Comparison of ENCODE assay signal across 12 cellular contexts in genomic region chr1:53408013-53408754, GRCh38. TPM values are rescaled to one million over a fixed set of nuclear protein-coding genes. Genes with fewer than 3 reads are reported as not detected.
A peak's percentile ranks its signal among the peaks of the same experiment; 100 is the strongest.
DNase-seq lines count a peak whose midpoint lies in the region; ATAC-seq and TF ChIP-seq lines count a peak whose summit lies in the region.
"Had no signal": no experiment of that assay in that cellular context is flagged by ENCODE, and none has a peak within 500 bp of the region (broad histone marks: within the 10 kb centered on the region; RNA-seq: fewer than 3 reads in every experiment).

No MANE protein-coding gene starts in this region.

- in situ Hi-C loops in transverse colon (cut with MboI; ENCODE audit: low pct_ligation_motif_present in 1 of 4, low pct_unique_long_range_greater_than_20kb in 1 of 4, low sequenced_read_pairs in 3 of 4), result no loop called here

- no peak overlapping the region for H3K27ac ChIP-seq in mesenchymal stem cell (ENCODE audit: low read length, poor library complexity, severe bottlenecking)
- H3K27ac ChIP-seq in transverse colon, result no peak overlapping the region
- H3K27ac ChIP-seq in ovary, result no peak overlapping the region
- H3K27ac ChIP-seq: thoracic aorta had no signal

- H3K18ac ChIP-seq in mesenchymal stem cell (ENCODE audit: low read depth in 1 of 2, low read length in 2 of 2), result no peak overlapping the region

- DNase-seq in A172 (ENCODE audit: low spot score) (peak; percentile 42), EH (ENCODE audit: low read depth) (peak; percentile 67), mesenchymal stem cell (peak; percentile 12), transverse colon (no peak), SK-N-DZ (ENCODE audit: low spot score) (no peak), ovary (no peak)
- peak; percentile 9 for DNase-seq in activated CD4-positive, alpha-beta memory T cell treated with anti-CD3 and anti-CD28 coated beads, Interleukin-2, amount 10 ng/mL, durations not matched to agents 7 days and 5 days
- DNase-seq: DMS79, NCI-H446 treated with DMSO at 0.1 percent for 48 hours had no signal

- H3K36me3 Mint-ChIP-seq in activated CD4-positive, alpha-beta memory T cell treated with anti-CD3 and anti-CD28 coated beads, Interleukin-2, amount 10 ng/mL, durations not matched to agents 7 days and 5 days (ENCODE audit: low read depth), result no peaks in the 10 kb centered on the region

- ATAC-seq in HG02970 (IDR thresholded peaks at IDR 0.05; ENCODE audit: low FRiP score, unreplicated experiment), result no peak
- ATAC-seq: left lobe of liver had no signal

- H4K8ac ChIP-seq in mesenchymal stem cell (ENCODE audit: low read length), result no peak overlapping the region

- TF ChIP-seq EP300 in transverse colon (IDR thresholded peaks at IDR 0.05; ENCODE audit: low read depth) (no peak), ovary (IDR thresholded peaks at IDR 0.05) (no peak)

- H3K79me1 ChIP-seq in mesenchymal stem cell (replicated peaks; ENCODE audit: low read length, poor library complexity, severe bottlenecking), result no peaks in the 10 kb centered on the region

- H2BK15ac ChIP-seq in mesenchymal stem cell (ENCODE audit: low read depth, poor library complexity, severe bottlenecking), result no peak overlapping the region

- peaks cover 18% of the 10 kb centered on the region for H3K4me1 ChIP-seq in mesenchymal stem cell (ENCODE audit: control insufficient read depth, insufficient read depth, low read depth, low read length)
- H3K4me1 ChIP-seq in transverse colon, result no peaks in the 10 kb centered on the region
- no peaks in the 10 kb centered on the region for H3K4me1 ChIP-seq in ovary (ENCODE audit: insufficient read depth)

- H3K23ac ChIP-seq in mesenchymal stem cell (ENCODE audit: low read length in 2 of 2), result no peak overlapping the region

- H3K27me3 Mint-ChIP-seq in activated CD4-positive, alpha-beta memory T cell treated with anti-CD3 and anti-CD28 coated beads, Interleukin-2, amount 10 ng/mL, durations not matched to agents 7 days and 5 days, result peaks cover 3% of the 10 kb centered on the region

- H3K9me3 Mint-ChIP-seq in activated CD4-positive, alpha-beta memory T cell treated with anti-CD3 and anti-CD28 coated beads, Interleukin-2, amount 10 ng/mL, durations not matched to agents 7 days and 5 days, result no peaks in the 10 kb centered on the region

- H4K91ac ChIP-seq in mesenchymal stem cell (ENCODE audit: low read length), result no peak overlapping the region

- H3K36me3 ChIP-seq in mesenchymal stem cell (ENCODE audit: control insufficient read depth in 1 of 2, insufficient read depth in 2 of 2, low read depth in 1 of 2, low read length in 2 of 2), result no peaks in the 10 kb centered on the region
- no peaks in the 10 kb centered on the region for H3K36me3 ChIP-seq in transverse colon
- H3K36me3 ChIP-seq in ovary, result no peaks in the 10 kb centered on the region
- H3K36me3 ChIP-seq: thoracic aorta had no signal

- TF ChIP-seq CTCF in transverse colon (IDR thresholded peaks at IDR 0.05) (no peak), ovary (IDR thresholded peaks at IDR 0.05) (no peak)

- no peak for TF ChIP-seq POLR2A in transverse colon (IDR thresholded peaks at IDR 0.05)
- TF ChIP-seq POLR2A in ovary (IDR thresholded peaks at IDR 0.05), result no peak

- intact Hi-C loops in transverse colon (cut with DNase I; ENCODE audit: low total_unique reads) (no loop called here), ovary (cut with DNase I) (no loop called here)

- no peak overlapping the region for H3K9ac ChIP-seq in mesenchymal stem cell (ENCODE audit: low read length)

- no peaks in the 10 kb centered on the region for H3K9me3 ChIP-seq in mesenchymal stem cell (ENCODE audit: control insufficient read depth, low read length)
- no peaks in the 10 kb centered on the region for H3K9me3 ChIP-seq in transverse colon
- no peaks in the 10 kb centered on the region for H3K9me3 ChIP-seq in ovary
- H3K9me3 ChIP-seq: thoracic aorta had no signal

- CTCF ChIA-PET in activated CD4-positive, alpha-beta memory T cell treated with anti-CD3 and anti-CD28 coated beads, Interleukin-2, amount 10 ng/mL, durations not matched to agents 7 days and 5 days (lab: Charles Lee), result interaction anchor here (1.2 kb wide), 1 partner anchor 130 kb away, joined by 5 read pairs; no protein-coding TSS in a partner anchor

- peaks cover 32% of the 10 kb centered on the region for H3K4me1 Mint-ChIP-seq in activated CD4-positive, alpha-beta memory T cell treated with anti-CD3 and anti-CD28 coated beads, Interleukin-2, amount 10 ng/mL, durations not matched to agents 7 days and 5 days

- no peak overlapping the region for H2AK5ac ChIP-seq in mesenchymal stem cell (ENCODE audit: low read length, severe bottlenecking)

- no peak overlapping the region for H2BK5ac ChIP-seq in mesenchymal stem cell (ENCODE audit: low read depth, low read length, poor library complexity, severe bottlenecking)

- H3K27me3 ChIP-seq in mesenchymal stem cell (ENCODE audit: control insufficient read depth in 1 of 2, insufficient read depth in 1 of 2, low read length in 2 of 2), result peaks cover 0 to 42% of the 10 kb centered on the region in 2 experiments
- H3K27me3 ChIP-seq in transverse colon, result peaks cover 6% of the 10 kb centered on the region
- no peaks in the 10 kb centered on the region for H3K27me3 ChIP-seq in ovary

- H2BK120ac ChIP-seq in mesenchymal stem cell (ENCODE audit: low read depth, low read length), result no peak overlapping the region

- H3K14ac ChIP-seq in mesenchymal stem cell (ENCODE audit: low read length in 2 of 2), result no peak overlapping the region

- no peak overlapping the region for H3K4me2 ChIP-seq in mesenchymal stem cell (ENCODE audit: low read length, poor library complexity, severe bottlenecking)

- no peak overlapping the region for H2BK12ac ChIP-seq in mesenchymal stem cell (ENCODE audit: low read length in 2 of 2)

- H3K4me3 Mint-ChIP-seq in activated CD4-positive, alpha-beta memory T cell treated with anti-CD3 and anti-CD28 coated beads, Interleukin-2, amount 10 ng/mL, durations not matched to agents 7 days and 5 days, result no peak overlapping the region

- no peak overlapping the region for H3K4me3 ChIP-seq in mesenchymal stem cell (ENCODE audit: insufficient read depth in 1 of 2, low read depth in 1 of 2, low read length in 2 of 2)
- no peak overlapping the region for H3K4me3 ChIP-seq in transverse colon
- no peak overlapping the region for H3K4me3 ChIP-seq in ovary
- H3K4me3 ChIP-seq: thoracic aorta had no signal

- 78% methylated on average over 4 of the region's 6 CpGs for WGBS in mesenchymal stem cell
- 83% methylated on average over 6 of the region's 6 CpGs; no CpG with 5 or more reads in 1 of the 2 donors for WGBS in transverse colon (ENCODE audit: low coverage in 1 of 2), 2 donors
- 84 to 86% (median 85%) methylated on average over 6 of the region's 6 CpGs for WGBS in ovary, 3 donors

- POLR2A ChIA-PET in activated CD4-positive, alpha-beta memory T cell treated with anti-CD3 and anti-CD28 coated beads, Interleukin-2, amount 10 ng/mL, durations not matched to agents 7 days and 5 days (lab: Charles Lee), result interaction anchor here (0.9 kb wide), 1 partner anchor 82 kb away, joined by 3 read pairs; no protein-coding TSS in a partner anchor

- H3K4ac ChIP-seq in mesenchymal stem cell (ENCODE audit: low read depth in 1 of 2, low read length in 2 of 2), result no peak overlapping the region

- H2AFZ ChIP-seq in mesenchymal stem cell (ENCODE audit: low read depth, low read length), result no peak overlapping the region

- no peak overlapping the region for H3K27ac Mint-ChIP-seq in activated CD4-positive, alpha-beta memory T cell treated with anti-CD3 and anti-CD28 coated beads, Interleukin-2, amount 10 ng/mL, durations not matched to agents 7 days and 5 days

RNA-seq across cellular contexts. Expression of gene DMRTB1, which starts 51.0 kb away (rescaled TPM):
- total RNA-seq in A172 (2014; rRNA removed; shearing (Covaris generic)), result not detected in 2 replicates
- not detected for total RNA-seq in activated CD4-positive, alpha-beta memory T cell treated with anti-CD3 and anti-CD28 coated beads, Interleukin-2, amount 10 ng/mL, durations not matched to agents 7 days and 5 days
- polyA plus RNA-seq in mesenchymal stem cell (2013, experiment 1 of 2), result not detected
- not detected for polyA plus RNA-seq in mesenchymal stem cell (2013, experiment 2 of 2)
- total RNA-seq in transverse colon (not detected), ovary (not detected)
- not detected in 2 replicates for polyA plus RNA-seq in SK-N-DZ (2014; cell fraction: cytosol; rRNA removed)
- not detected in 2 replicates for polyA plus RNA-seq in SK-N-DZ (2014; cell fraction: nucleus; rRNA removed)
- polyA plus RNA-seq in ovary, result under 1 TPM in 1 of 2 donors, not detected in 1; 0.06 TPM
- total RNA-seq: left lobe of liver, thoracic aorta had no signal

Comparison
In these comparisons a context has a peak if more than half of its experiments do, and no peak if none do; other contexts are left out.
1. DNase-seq: peak in A172 (single experiment), EH (single experiment), activated CD4-positive, alpha-beta memory T cell treated with anti-CD3 and anti-CD28 coated beads, Interleukin-2, amount 10 ng/mL, durations not matched to agents 7 days and 5 days (single experiment) and mesenchymal stem cell (single experiment); none in transverse colon (single experiment), SK-N-DZ (single experiment) and ovary (0 of 5).